Comparison of ENCODE assay signal across 8 cellular contexts in the genomic region with DNA sequence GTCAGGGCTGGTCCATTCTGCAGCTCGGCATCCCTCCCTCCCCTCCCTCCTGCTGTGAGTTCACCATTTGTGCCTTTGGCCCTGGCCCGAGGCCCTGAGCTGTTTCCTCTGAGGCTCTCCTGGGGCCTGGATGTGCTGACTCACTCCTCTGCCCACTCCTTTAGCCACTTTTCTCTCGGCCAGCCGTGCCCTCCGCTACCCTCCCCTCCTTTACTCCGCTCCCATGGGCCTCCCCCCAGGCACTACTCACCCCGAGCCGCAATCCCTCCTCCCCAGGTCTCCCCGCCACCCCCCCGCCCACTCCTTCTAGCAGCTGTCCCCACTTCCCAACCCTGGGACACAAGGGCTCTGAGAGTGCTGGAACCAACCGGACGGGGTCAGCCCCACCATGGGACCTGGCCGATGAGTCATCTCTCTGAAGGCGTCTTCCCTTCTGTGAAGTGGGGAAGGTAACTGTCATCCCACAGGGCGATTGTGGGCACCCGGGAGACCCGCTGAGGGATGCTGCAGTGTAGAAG. TPM values are rescaled to one million over a fixed set of nuclear protein-coding genes. Genes with fewer than 3 reads are reported as not detected.
DNase-seq lines count a peak whose midpoint lies in the region; ATAC-seq and TF ChIP-seq lines count a peak whose summit lies in the region.

No MANE protein-coding gene starts in this region.

- H3K36me3 ChIP-seq in SK-N-SH (replicated peaks in 1 of 2; ENCODE audit: control insufficient read depth in 1 of 2, insufficient read depth in 2 of 2, low read length in 1 of 2) (no peaks in the 10 kb centered on the region), gastroesophageal sphincter (no peaks in the 10 kb centered on the region), OCI-LY7 (ENCODE audit: insufficient read depth, low read length) (no peaks in the 10 kb centered on the region)

- ATAC-seq in gastroesophageal sphincter (peak; percentile 89), HG02588 (IDR thresholded peaks at IDR 0.05; ENCODE audit: unreplicated experiment) (no peak), GM19328 (IDR thresholded peaks at IDR 0.05; ENCODE audit: unreplicated experiment) (no peak)

- H3K79me2 ChIP-seq in SK-N-SH (ENCODE audit: insufficient read depth) (no peaks in the 10 kb centered on the region), OCI-LY7 (ENCODE audit: insufficient read depth, low read depth, low read length) (no peaks in the 10 kb centered on the region)

- TF ChIP-seq POLR2A in gastroesophageal sphincter (IDR thresholded peaks at IDR 0.05), result no peak

- DNase-seq in GM04503 (ENCODE audit: low read depth) (peak; percentile 69), SK-N-SH (peak; percentile 50), retina (peak; percentile 45), OCI-LY7 (ENCODE audit: low spot score) (no peak), NCI-H2196 (lab: John Stamatoyannopoulos, UW; ENCODE audit: unreplicated experiment) (no peak)

- H3K27ac ChIP-seq in SK-N-SH (ENCODE audit: low read depth in 2 of 2, low read length in 1 of 2) (peak overlapping the region in 1 of 2 experiments; percentile 76; a peak in 2 of 4 replicates), gastroesophageal sphincter (peak overlapping the region in 2 of 4 donors; percentile 5 to 36), OCI-LY7 (ENCODE audit: low read depth, low read length, poor library complexity, severe bottlenecking) (no peak overlapping the region)

- no peaks in the 10 kb centered on the region for H3K9me2 ChIP-seq in SK-N-SH
- H3K9me2 ChIP-seq in OCI-LY7 (ENCODE audit: insufficient read depth, low read length), result no peaks in the 10 kb centered on the region

- BruUV-seq in OCI-LY7 (replicated peaks; lab: Mats Ljungman, UMichigan), result no TSS peak

- TF ChIP-seq EP300 in SK-N-SH (IDR thresholded peaks at IDR 0.05; ENCODE audit: borderline replicate concordance in 1 of 2, low read depth in 1 of 2, low read length in 1 of 2) (peak in 1 of 2 experiments; percentile 13; a peak in 1 of 4 replicates), gastroesophageal sphincter (IDR thresholded peaks at IDR 0.05) (no peak)

- H3K4me3 ChIP-seq in SK-N-SH (ENCODE audit: low read depth in 2 of 2, low read length in 1 of 2) (no peak overlapping the region; a peak in 1 of 4 replicates), gastroesophageal sphincter (peak overlapping the region in 1 of 2 donors; percentile 7), OCI-LY7 (ENCODE audit: low read depth, low read length, poor library complexity, severe bottlenecking) (no peak overlapping the region)

- H3K4me1 ChIP-seq in SK-N-SH (ENCODE audit: control insufficient read depth in 1 of 2, insufficient read depth in 2 of 2, low read depth in 1 of 2, low read length in 1 of 2), result peaks cover 5 to 21% of the 10 kb centered on the region in 2 experiments; a peak in 2 of 4 replicates
- H3K4me1 ChIP-seq in gastroesophageal sphincter, result peaks cover 0 to 12% (median 8%) of the 10 kb centered on the region in 3 donors
- no peaks in the 10 kb centered on the region for H3K4me1 ChIP-seq in OCI-LY7 (ENCODE audit: insufficient read depth, low read length, poor library complexity, severe bottlenecking)

- H3K9me3 ChIP-seq in SK-N-SH (no peaks in the 10 kb centered on the region), gastroesophageal sphincter (no peaks in the 10 kb centered on the region), OCI-LY7 (ENCODE audit: low read length) (no peaks in the 10 kb centered on the region)

- intact Hi-C loops in OCI-LY7 (cut with micrococcal nuclease; ENCODE audit: unreplicated experiment), result no loop called here

- POLR2A ChIA-PET in SK-N-SH (lab: Yijun Ruan, JAX), result no interaction called here
- POLR2A ChIA-PET in OCI-LY7 (lab: Charles Lee), result no interaction called here

- TF ChIP-seq CTCF in SK-N-SH (IDR thresholded peaks at IDR 0.05) (no peak), gastroesophageal sphincter (IDR thresholded peaks at IDR 0.05) (no peak), OCI-LY7 (conservative IDR thresholded peaks at IDR 0.05; ENCODE audit: low read length) (no peak)

- WGBS in SK-N-SH (ENCODE audit: low lambda C conversion rate), result 7% methylated on average over 17 of the region's 17 CpGs
- WGBS in gastroesophageal sphincter (ENCODE audit: low coverage in 1 of 2), 2 donors, result 7% methylated on average over 5 of the region's 17 CpGs; no CpG with 5 or more reads in 1 of the 2 donors

- no peaks in the 10 kb centered on the region for H3K27me3 ChIP-seq in SK-N-SH (ENCODE audit: insufficient read depth)
- no peaks in the 10 kb centered on the region for H3K27me3 ChIP-seq in gastroesophageal sphincter

- no peak for TF ChIP-seq RAD21 in SK-N-SH (IDR thresholded peaks at IDR 0.05; ENCODE audit: low read length)

- H4K20me1 ChIP-seq in SK-N-SH (ENCODE audit: insufficient read depth) (no peaks in the 10 kb centered on the region), OCI-LY7 (ENCODE audit: insufficient read depth, low read length) (no peaks in the 10 kb centered on the region)

- H2AFZ ChIP-seq in SK-N-SH (ENCODE audit: low read depth) (peak overlapping the region; percentile 59; the same call in 1 of the 2 replicates), OCI-LY7 (ENCODE audit: low read length) (no peak overlapping the region)

- H3K4me2 ChIP-seq in SK-N-SH, result peak overlapping the region; percentile 74
- H3K4me2 ChIP-seq in OCI-LY7 (ENCODE audit: low read length), result no peak overlapping the region

- H3F3A ChIP-seq in SK-N-SH (replicated peaks; ENCODE audit: insufficient read depth), result peaks cover 3% of the 10 kb centered on the region

- peak overlapping the region; percentile 57; the same call in 1 of the 2 replicates for H3K9ac ChIP-seq in SK-N-SH

- CTCF ChIA-PET in SK-N-SH (lab: Yijun Ruan, JAX) (interaction anchor here (1.1 kb wide), 1 partner anchor 49 kb away, joined by 3 read pairs; no protein-coding TSS in a partner anchor), OCI-LY7 (lab: Charles Lee; ENCODE audit: unreplicated experiment) (no interaction called here)

TF ChIP-seq in SK-N-SH, 30 proteins besides CTCF, POLR2A, EP300 and RAD21:
- TF ChIP-seq TCF12 (IDR thresholded peaks at IDR 0.05) (peak; percentile 55), POLR2AphosphoS5 (IDR thresholded peaks at IDR 0.05; ENCODE audit: low read depth, low read length) (0 out of 2 replicates have a peak, but pooled peaks have one; percentile 24), FOSL2 (IDR thresholded peaks at IDR 0.05; ENCODE audit: borderline replicate concordance, low read depth) (peak; percentile 39), NFIC (IDR thresholded peaks at IDR 0.05; ENCODE audit: borderline replicate concordance) (peak; percentile 70), TAF1 (IDR thresholded peaks at IDR 0.05; ENCODE audit: borderline replicate concordance, low read depth, low read length) (peak; percentile 40; the same call in 1 of the 2 replicates), RXRA (IDR thresholded peaks at IDR 0.05; ENCODE audit: borderline replicate concordance, low read depth) (peak; percentile 36; the same call in 1 of the 2 replicates), SIN3A (IDR thresholded peaks at IDR 0.05; ENCODE audit: borderline replicate concordance, low read depth, low read length) (0 out of 2 replicates have a peak, but pooled peaks have one; percentile 31), YY1 (IDR thresholded peaks at IDR 0.05; ENCODE audit: low read depth) (no peak), RFX5 (IDR thresholded peaks at IDR 0.05; ENCODE audit: low read length) (no peak), MXI1 (IDR thresholded peaks at IDR 0.05; ENCODE audit: low read depth, low read length) (no peak), JUND (IDR thresholded peaks at IDR 0.05) (peak; percentile 44)
- TF ChIP-seq, protein P1, sequence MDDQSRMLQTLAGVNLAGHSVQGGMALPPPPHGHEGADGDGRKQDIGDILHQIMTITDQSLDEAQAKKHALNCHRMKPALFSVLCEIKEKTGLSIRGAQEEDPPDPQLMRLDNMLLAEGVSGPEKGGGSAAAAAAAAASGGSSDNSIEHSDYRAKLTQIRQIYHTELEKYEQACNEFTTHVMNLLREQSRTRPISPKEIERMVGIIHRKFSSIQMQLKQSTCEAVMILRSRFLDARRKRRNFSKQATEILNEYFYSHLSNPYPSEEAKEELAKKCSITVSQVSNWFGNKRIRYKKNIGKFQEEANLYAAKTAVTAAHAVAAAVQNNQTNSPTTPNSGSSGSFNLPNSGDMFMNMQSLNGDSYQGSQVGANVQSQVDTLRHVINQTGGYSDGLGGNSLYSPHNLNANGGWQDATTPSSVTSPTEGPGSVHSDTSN (IDR thresholded peaks at IDR 0.05), result 0 out of 2 replicates have a peak, but pooled peaks have one; percentile 3

RNA-seq across cellular contexts. Expression of a gene that starts 11.4 kb away (rescaled TPM):
- polyA plus RNA-seq in SK-N-SH (2012; rRNA removed), result 0.02 TPM in 1 of 2 replicates, not detected in the other
- under 0.01 TPM in 1 of 2 replicates, not detected in the other for polyA plus RNA-seq in SK-N-SH (2012; cell fraction: cytosol; rRNA removed)
- polyA plus RNA-seq in SK-N-SH (2012; cell fraction: nucleus; rRNA removed), result 0.01 TPM in 1 of 2 replicates, not detected in the other
- total RNA-seq in gastroesophageal sphincter (not detected), OCI-LY7 (2022) (not detected in 2 replicates)
- total RNA-seq in OCI-LY7 (2014; rRNA removed; shearing (Covaris generic)), result not detected in 2 replicates

RNA-seq across cellular contexts. Expression of a gene that starts 37.4 kb away (rescaled TPM):
- polyA plus RNA-seq in SK-N-SH (2012; rRNA removed), result not detected in 2 replicates
- polyA plus RNA-seq in SK-N-SH (2012; cell fraction: cytosol; rRNA removed), result not detected in 2 replicates
- polyA plus RNA-seq in SK-N-SH (2012; cell fraction: nucleus; rRNA removed), result 0.02 and 0.04 TPM in 2 replicates
- under 1 TPM in 3 of 4 donors, not detected in 1; 0.27 to 0.47 (median 0.31) TPM for total RNA-seq in gastroesophageal sphincter
- not detected in 2 replicates for total RNA-seq in OCI-LY7 (2014; rRNA removed; shearing (Covaris generic))
- total RNA-seq in OCI-LY7 (2022), result not detected in 2 replicates

RNA-seq across cellular contexts. Expression of a gene that starts 41.5 kb away (rescaled TPM):
- 49.3 and 56.1 TPM in 2 replicates for polyA plus RNA-seq in SK-N-SH (2012; rRNA removed)
- 7.4 and 12.2 TPM in 2 replicates for polyA plus RNA-seq in SK-N-SH (2012; cell fraction: cytosol; rRNA removed)
- 440 and 505 TPM in 2 replicates for polyA plus RNA-seq in SK-N-SH (2012; cell fraction: nucleus; rRNA removed)
- total RNA-seq in gastroesophageal sphincter (10 to 100 TPM; 16.1 to 51.4 (median 33.2) TPM), OCI-LY7 (2022) (62.5 and 66.1 TPM in 2 replicates)
- total RNA-seq in OCI-LY7 (2014; rRNA removed; shearing (Covaris generic)), result 27.4 and 64.6 TPM in 2 replicates

Comparison
In these comparisons a context has a peak if more than half of its experiments do, and no peak if none do; other contexts are left out.
1. DNase-seq: peak in GM04503 (single experiment), SK-N-SH (single experiment) and retina (single experiment); none in OCI-LY7 (single experiment) and NCI-H2196 (single experiment).